ENCODE assay signal across 10 cellular contexts in the genomic region with DNA sequence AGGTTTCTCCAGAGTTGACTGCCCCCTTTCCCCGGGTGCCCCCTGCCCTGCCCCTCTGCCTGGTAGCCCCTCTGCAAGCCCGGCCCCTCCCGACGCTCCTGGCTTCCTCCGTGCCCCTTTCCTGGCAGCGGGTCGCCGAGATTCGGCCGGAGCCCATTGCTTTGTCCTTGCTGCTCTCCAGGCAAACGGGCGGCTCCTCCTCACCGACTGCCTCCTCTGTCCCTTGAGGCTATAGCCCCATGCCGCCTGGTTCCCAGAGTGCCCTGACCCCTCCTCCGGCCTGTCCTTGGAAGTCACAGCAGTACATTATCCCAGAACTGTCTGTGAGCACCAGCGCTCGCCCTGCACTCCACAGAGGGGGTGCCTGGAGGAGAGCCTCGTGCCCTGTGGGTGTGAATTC. TPM values are rescaled to one million over a fixed set of nuclear protein-coding genes. Genes with fewer than 3 reads are reported as not detected.
DNase-seq lines count a peak whose midpoint lies in the region; ATAC-seq and TF ChIP-seq lines count a peak whose summit lies in the region.
"Not testable (repeated sequence)": the region's sequence is repeated elsewhere in the genome, so short reads cannot be mapped to it uniquely, and the experiment has no call there.
"Had no signal": no experiment of that assay in that cellular context is flagged by ENCODE, and none has a peak within 500 bp of the region (broad histone marks: within the 10 kb centered on the region; RNA-seq: fewer than 3 reads in every experiment).

No MANE protein-coding gene starts in this region.

- not testable (repeated sequence) for H3K9me3 ChIP-seq in BE2C; HAP-1; OCI-LY1 (ENCODE audit: low read length)

- H3K4me1 ChIP-seq in BE2C, HAP-1: not testable (repeated sequence)
- peaks cover 20% of the 10 kb centered on the region for H3K4me1 ChIP-seq in OCI-LY1 (ENCODE audit: insufficient read depth, low read length, severe bottlenecking)

- peaks cover 17% of the 10 kb centered on the region for H3K36me3 Mint-ChIP-seq in activated CD4-positive, alpha-beta T cell treated with anti-CD3 and anti-CD28 coated beads, Interleukin-2, amount 10 ng/mL, durations not matched to agents 24 days and 14 days (ENCODE audit: low read depth)
- H3K36me3 Mint-ChIP-seq in activated naive CD8-positive, alpha-beta T cell; naive thymus-derived CD8-positive, alpha-beta T cell: not testable (repeated sequence)
- H3K36me3 Mint-ChIP-seq in endothelial cell (ENCODE audit: low read depth, unreplicated experiment), result peaks cover 14% of the 10 kb centered on the region

- H4K20me1 ChIP-seq in OCI-LY1 (ENCODE audit: insufficient read depth, low read length), result not testable (repeated sequence)

- not testable (repeated sequence) for H3K27me3 ChIP-seq in BE2C; HAP-1 (ENCODE audit: low read depth); OCI-LY1 (ENCODE audit: insufficient read depth, low read length)

- not testable (repeated sequence) for H3K27ac ChIP-seq in OCI-LY1 (ENCODE audit: low read depth, low read length, poor library complexity, severe bottlenecking)

- H3K4me1 Mint-ChIP-seq in activated CD4-positive, alpha-beta T cell treated with anti-CD3 and anti-CD28 coated beads, Interleukin-2, amount 10 ng/mL, durations not matched to agents 24 days and 14 days; endothelial cell (ENCODE audit: unreplicated experiment): not testable (repeated sequence)
- peaks cover 10% of the 10 kb centered on the region for H3K4me1 Mint-ChIP-seq in activated naive CD8-positive, alpha-beta T cell (ENCODE audit: low read depth)
- peaks cover 11 to 16% (median 14%) of the 10 kb centered on the region in 4 donors for H3K4me1 Mint-ChIP-seq in naive thymus-derived CD8-positive, alpha-beta T cell
- peaks cover 16% of the 10 kb centered on the region for H3K4me1 Mint-ChIP-seq in stimulated activated naive CD8-positive, alpha-beta T cell treated with anti-CD3 and anti-CD28 coated beads, Interleukin-15, amount 100 ng/mL, for 72 hours

- H3K36me3 ChIP-seq in BE2C (peaks cover 25% of the 10 kb centered on the region), HAP-1 (replicated peaks) (peaks cover 21% of the 10 kb centered on the region), OCI-LY1 (ENCODE audit: insufficient read depth, low read length) (peaks cover 31% of the 10 kb centered on the region)

- H3F3A ChIP-seq in OCI-LY1 (ENCODE audit: insufficient read depth, low read length), result not testable (repeated sequence)

- H3K4me3 Mint-ChIP-seq in activated CD4-positive, alpha-beta T cell treated with anti-CD3 and anti-CD28 coated beads, Interleukin-2, amount 10 ng/mL, durations not matched to agents 24 days and 14 days, result peak overlapping the region; percentile 80
- peak overlapping the region; percentile 84 for H3K4me3 Mint-ChIP-seq in activated naive CD8-positive, alpha-beta T cell
- H3K4me3 Mint-ChIP-seq in endothelial cell (ENCODE audit: unreplicated experiment), result peak overlapping the region; percentile 79
- peak overlapping the region; percentile 51 to 82 (median 67) for H3K4me3 Mint-ChIP-seq in naive thymus-derived CD8-positive, alpha-beta T cell
- peak overlapping the region; percentile 75 to 79 for H3K4me3 Mint-ChIP-seq in stimulated activated naive CD8-positive, alpha-beta T cell treated with anti-CD3 and anti-CD28 coated beads, Interleukin-15, amount 100 ng/mL, for 72 hours

- H3K9ac ChIP-seq in OCI-LY1 (ENCODE audit: low read length), result peak overlapping the region; percentile 44; the same call in 1 of the 2 replicates

- not testable (repeated sequence) for H3K79me2 ChIP-seq in OCI-LY1 (ENCODE audit: insufficient read depth, low read length)

- POLR2A ChIA-PET in naive thymus-derived CD8-positive, alpha-beta T cell (lab: Charles Lee), result not testable (repeated sequence)

- H2AFZ ChIP-seq in OCI-LY1 (ENCODE audit: low read length), result not testable (repeated sequence)

- intact Hi-C loops in activated CD4-positive, alpha-beta T cell treated with anti-CD3 and anti-CD28 coated beads, Interleukin-2, amount 10 ng/mL, durations not matched to agents 24 days and 14 days (cut with micrococcal nuclease), result loop anchor here (5.0 kb wide), 1 partner anchor 106 kb away; a partner anchor contains a TSS

- H3K9me3 Mint-ChIP-seq in activated CD4-positive, alpha-beta T cell treated with anti-CD3 and anti-CD28 coated beads, Interleukin-2, amount 10 ng/mL, durations not matched to agents 24 days and 14 days; activated naive CD8-positive, alpha-beta T cell (ENCODE audit: low read depth); endothelial cell (ENCODE audit: unreplicated experiment); naive thymus-derived CD8-positive, alpha-beta T cell; stimulated activated naive CD8-positive, alpha-beta T cell treated with anti-CD3 and anti-CD28 coated beads, Interleukin-15, amount 100 ng/mL, for 72 hours: not testable (repeated sequence)

- in situ Hi-C loops in HAP-1 (cut with MboI; ENCODE audit: low sequenced_read_pairs), result not testable (repeated sequence)

- H3K27ac Mint-ChIP-seq in activated CD4-positive, alpha-beta T cell treated with anti-CD3 and anti-CD28 coated beads, Interleukin-2, amount 10 ng/mL, durations not matched to agents 24 days and 14 days, result peak overlapping the region; percentile 24
- H3K27ac Mint-ChIP-seq in activated naive CD8-positive, alpha-beta T cell; endothelial cell (ENCODE audit: unreplicated experiment): not testable (repeated sequence)
- H3K27ac Mint-ChIP-seq in naive thymus-derived CD8-positive, alpha-beta T cell, result peak overlapping the region in 3 of 10 donors; percentile 36 to 72 (median 46)
- peak overlapping the region in 1 of 2 donors; percentile 49 for H3K27ac Mint-ChIP-seq in stimulated activated naive CD8-positive, alpha-beta T cell treated with anti-CD3 and anti-CD28 coated beads, Interleukin-15, amount 100 ng/mL, for 72 hours

- H3K9me2 ChIP-seq in OCI-LY1 (ENCODE audit: low read depth, low read length), result not testable (repeated sequence)

- ATAC-seq in naive thymus-derived CD8-positive, alpha-beta T cell; stimulated activated naive CD8-positive, alpha-beta T cell treated with anti-CD3 and anti-CD28 coated beads, Interleukin-15, amount 100 ng/mL, for 72 hours: not testable (repeated sequence)

- H3K4me2 ChIP-seq in OCI-LY1 (ENCODE audit: low read length), result peak overlapping the region; percentile 48

- not testable (repeated sequence) for TF ChIP-seq CTCF in BE2C (IDR thresholded peaks at IDR 0.05; ENCODE audit: low read depth, low read length); OCI-LY1 (IDR thresholded peaks at IDR 0.05; ENCODE audit: low read length); endothelial cell (IDR thresholded peaks at IDR 0.05; ENCODE audit: unreplicated experiment)

- H3K4me3 ChIP-seq in BE2C (ENCODE audit: low read depth, low read length) (peak overlapping the region; percentile 45), HAP-1 (peak overlapping the region; percentile 27), OCI-LY1 (ENCODE audit: low read depth, low read length, poor library complexity, severe bottlenecking) (peak overlapping the region; percentile 96)

- not testable (repeated sequence) for DNase-seq in BE2C; HAP-1 (ENCODE audit: low spot score in 2 of 2); activated CD4-positive, alpha-beta T cell treated with anti-CD3 and anti-CD28 coated beads, Interleukin-2, amount 10 ng/mL, durations not matched to agents 24 days and 14 days; endothelial cell (ENCODE audit: low spot score); naive thymus-derived CD8-positive, alpha-beta T cell; stimulated activated naive CD8-positive, alpha-beta T cell treated with anti-CD3 and anti-CD28 coated beads, Interleukin-15, amount 100 ng/mL, for 72 hours

- not testable (repeated sequence) for H3K27me3 Mint-ChIP-seq in activated CD4-positive, alpha-beta T cell treated with anti-CD3 and anti-CD28 coated beads, Interleukin-2, amount 10 ng/mL, durations not matched to agents 24 days and 14 days; activated naive CD8-positive, alpha-beta T cell; endothelial cell (ENCODE audit: unreplicated experiment); naive thymus-derived CD8-positive, alpha-beta T cell; stimulated activated naive CD8-positive, alpha-beta T cell treated with anti-CD3 and anti-CD28 coated beads, Interleukin-15, amount 100 ng/mL, for 72 hours

RNA-seq across cellular contexts. Expression of a gene that starts 1.7 kb away (rescaled TPM):
- 88.1 TPM for polyA plus RNA-seq in BE2C (2012; ENCODE audit: insufficient read depth, insufficient read length, low read depth)
- 102 and 107 TPM in 2 replicates for total RNA-seq in activated CD4-positive, alpha-beta T cell treated with anti-CD3 and anti-CD28 coated beads, Interleukin-2, amount 10 ng/mL, durations not matched to agents 24 days and 14 days
- 30.4 TPM for total RNA-seq in endothelial cell (ENCODE audit: unreplicated experiment)
- total RNA-seq in naive thymus-derived CD8-positive, alpha-beta T cell, result 10 to 100 TPM; 24.7 to 27.5 TPM
- 10 to 100 TPM in 1 of 3 donors, 1 to 10 TPM in 2; 7.7 to 15.3 (median 8.5) TPM for polyA plus RNA-seq in naive thymus-derived CD8-positive, alpha-beta T cell

RNA-seq across cellular contexts. Expression of a gene that starts 26.7 kb away (rescaled TPM):
- 6.4 TPM for polyA plus RNA-seq in BE2C (2012; ENCODE audit: insufficient read depth, insufficient read length, low read depth)
- 0.52 TPM in 1 of 2 replicates, not detected in the other for total RNA-seq in activated CD4-positive, alpha-beta T cell treated with anti-CD3 and anti-CD28 coated beads, Interleukin-2, amount 10 ng/mL, durations not matched to agents 24 days and 14 days
- 6.6 TPM for total RNA-seq in endothelial cell (ENCODE audit: unreplicated experiment)
- 1 to 10 TPM; 3.4 TPM for total RNA-seq in naive thymus-derived CD8-positive, alpha-beta T cell
- not detected for polyA plus RNA-seq in naive thymus-derived CD8-positive, alpha-beta T cell
- total RNA-seq: H4 had no signal
- polyA plus RNA-seq: GM12878 had no signal

RNA-seq across cellular contexts. Expression of a gene that starts 42.1 kb away (rescaled TPM):
- 129 TPM for polyA plus RNA-seq in BE2C (2012; ENCODE audit: insufficient read depth, insufficient read length, low read depth)
- 98.0 and 98.5 TPM in 2 replicates for total RNA-seq in activated CD4-positive, alpha-beta T cell treated with anti-CD3 and anti-CD28 coated beads, Interleukin-2, amount 10 ng/mL, durations not matched to agents 24 days and 14 days
- total RNA-seq in endothelial cell (ENCODE audit: unreplicated experiment), result 27.2 TPM
- 10 to 100 TPM; 47.3 to 50.9 TPM for total RNA-seq in naive thymus-derived CD8-positive, alpha-beta T cell
- 1 to 10 TPM; 2.4 to 5.6 (median 2.6) TPM for polyA plus RNA-seq in naive thymus-derived CD8-positive, alpha-beta T cell

Comparison
In these comparisons a context has a peak if more than half of its experiments do, and no peak if none do; other contexts are left out.
1. H3K4me3 ChIP-seq: peak in every context shown above with its lines; median percentile 96 in OCI-LY1; 45 in BE2C; 27 in HAP-1.